15 cellular contexts compared by ENCODE assay signal in the genomic region with DNA sequence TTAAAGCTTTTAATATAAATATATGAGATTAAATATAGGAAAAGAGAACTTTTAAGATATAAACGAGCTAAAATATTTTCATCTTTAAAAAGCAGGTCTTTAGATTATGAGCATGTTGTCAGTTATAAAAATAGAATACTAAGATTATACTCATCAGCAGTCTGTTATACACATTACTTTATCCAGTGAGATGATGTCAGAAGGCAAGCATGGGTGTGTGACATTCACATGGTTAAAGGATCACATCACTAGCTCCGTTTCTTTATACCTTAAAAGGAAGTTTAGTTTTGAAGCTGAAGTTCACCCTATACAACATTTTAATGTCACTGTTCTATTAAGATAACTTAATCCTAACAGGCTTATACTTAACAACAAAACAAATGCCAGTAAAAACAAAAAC. TPM values are rescaled to one million over a fixed set of nuclear protein-coding genes. Genes with fewer than 3 reads are reported as not detected.
DNase-seq lines count a peak whose midpoint lies in the region; ATAC-seq and TF ChIP-seq lines count a peak whose summit lies in the region.
"Had no signal": no experiment of that assay in that cellular context is flagged by ENCODE, and none has a peak within 500 bp of the region (broad histone marks: within the 10 kb centered on the region; RNA-seq: fewer than 3 reads in every experiment).

No MANE protein-coding gene starts in this region.

- H3K4me1 ChIP-seq in heart left ventricle (peaks cover 6 to 45% (median 30%) of the 10 kb centered on the region in 12 donors), MM.1S (ENCODE audit: low read length) (no peaks in the 10 kb centered on the region)

- H3K4me3 ChIP-seq in heart left ventricle (no peak overlapping the region), skeletal muscle cell (ENCODE audit: low read depth, low read length) (no peak overlapping the region), MM.1S (ENCODE audit: low read length) (no peak overlapping the region)

- H3K27ac Mint-ChIP-seq in type B pancreatic cell = no peak overlapping the region
- H3K27ac Mint-ChIP-seq: activated CD4-positive, alpha-beta T cell treated with anti-CD3 and anti-CD28 coated beads, Interleukin-2, amount 10 ng/mL, durations not matched to agents 7 days and 5 days; activated naive CD4-positive, alpha-beta T cell treated with anti-CD3 and anti-CD28 coated beads, Interleukin-2, amount 50 U/mL, for 72 hours had no signal

- H3K9me3 ChIP-seq in heart left ventricle (peaks cover 0 to 22% (median 3%) of the 10 kb centered on the region in 12 donors), MM.1S (replicated peaks; ENCODE audit: insufficient read depth, low read length) (no peaks in the 10 kb centered on the region)

- peaks cover 21% of the 10 kb centered on the region for H3K79me2 ChIP-seq in MM.1S (ENCODE audit: low read length)

- 7 to 16% (median 11%) methylated on average over 2 of the region's 2 CpGs for WGBS in heart left ventricle, 4 donors

- H3K9me2 ChIP-seq in MM.1S (replicated peaks; ENCODE audit: insufficient read depth, low read length) = no peaks in the 10 kb centered on the region

- peaks cover 13% of the 10 kb centered on the region for H3K4me1 Mint-ChIP-seq in type B pancreatic cell (ENCODE audit: unreplicated experiment)

- H3K36me3 Mint-ChIP-seq in type B pancreatic cell = peaks cover 28% of the 10 kb centered on the region

- H4K20me1 ChIP-seq in MM.1S (ENCODE audit: insufficient read depth, low read length) = no peaks in the 10 kb centered on the region

- no peak overlapping the region for H3K4me3 Mint-ChIP-seq in type B pancreatic cell
- H3K4me3 Mint-ChIP-seq: activated CD4-positive, alpha-beta T cell treated with anti-CD3 and anti-CD28 coated beads, Interleukin-2, amount 10 ng/mL, durations not matched to agents 7 days and 5 days had no signal

- DNase-seq in EH (ENCODE audit: low read depth) (peak; percentile 95), amniotic stem cell (lab: John Stamatoyannopoulos, UW) (peak; percentile 43), heart left ventricle (peak in 1 of 5 donors; percentile 32), skeletal muscle cell (ENCODE audit: low read depth) (peak; percentile 76), type B pancreatic cell (ENCODE audit: extremely low spot score, unreplicated experiment) (no peak), MM.1S (no peak), LoVo (ENCODE audit: low spot score) (no peak)
- DNase-seq: activated CD4-positive, alpha-beta T cell treated with anti-CD3 and anti-CD28 coated beads, Interleukin-2, amount 10 ng/mL, durations not matched to agents 7 days and 5 days; erythroblast; KG1; NCI-H446; stimulated activated CD4-positive, alpha-beta T cell treated with anti-CD3 and anti-CD28 coated beads, Interleukin-12 subunit alpha, Interleukin-12 subunit beta, amount 100 ng/mL, for 4 hours; stimulated activated naive CD4-positive, alpha-beta T cell had no signal

- no peak overlapping the region for H2AFZ ChIP-seq in MM.1S (ENCODE audit: low read length)

- H3K9ac ChIP-seq in MM.1S (ENCODE audit: low read length) = no peak overlapping the region

- TF ChIP-seq CTCF in heart left ventricle (IDR thresholded peaks at IDR 0.05) = no peak
- TF ChIP-seq CTCF in type B pancreatic cell (conservative IDR thresholded peaks at IDR 0.05) = no peak
- no peak for TF ChIP-seq CTCF in MM.1S (IDR thresholded peaks at IDR 0.05; ENCODE audit: low read length)

- H3K4me2 ChIP-seq in MM.1S (ENCODE audit: low read depth, low read length) = no peak overlapping the region

- H3K36me3 ChIP-seq in heart left ventricle = peaks cover 0 to 36% (median 12%) of the 10 kb centered on the region in 9 donors
- no peaks in the 10 kb centered on the region; the same call in 1 of the 2 replicates for H3K36me3 ChIP-seq in MM.1S (replicated peaks; ENCODE audit: insufficient read depth, low read length)

- peaks cover 11% of the 10 kb centered on the region for H3K9me3 Mint-ChIP-seq in type B pancreatic cell

- H3K27me3 ChIP-seq in heart left ventricle (no peaks in the 10 kb centered on the region), MM.1S (replicated peaks; ENCODE audit: insufficient read depth, low read length) (no peaks in the 10 kb centered on the region)

- intact Hi-C loops in heart left ventricle (cut with DNase I) = loop anchor here in 1 of 10 donors (5.0 kb wide), 1 partner anchor 58 kb away; the partner anchor contains the start of gene RICTOR

- H3F3A ChIP-seq in MM.1S (ENCODE audit: insufficient read depth, low read length) = no peaks in the 10 kb centered on the region

- TF ChIP-seq POLR2A in heart left ventricle (IDR thresholded peaks at IDR 0.05) = no peak

- H3K27ac ChIP-seq in heart left ventricle (peak overlapping the region; percentile 51 to 94 (median 82)), MM.1S (ENCODE audit: low read length) (no peak overlapping the region)

- peak; percentile 90 to 96 (median 95) for ATAC-seq in heart left ventricle
- no peak for ATAC-seq in GM19395 (IDR thresholded peaks at IDR 0.05; ENCODE audit: unreplicated experiment)
- ATAC-seq: activated naive CD4-positive, alpha-beta T cell treated with anti-CD3 and anti-CD28 coated beads, Interleukin-2, amount 50 U/mL, for 72 hours had no signal

- H3K27me3 Mint-ChIP-seq in type B pancreatic cell = no peaks in the 10 kb centered on the region
- H3K27me3 Mint-ChIP-seq: activated CD4-positive, alpha-beta T cell treated with anti-CD3 and anti-CD28 coated beads, Interleukin-2, amount 10 ng/mL, durations not matched to agents 7 days and 5 days had no signal

RNA-seq across cellular contexts. Expression of gene RICTOR, which starts 59.7 kb away (rescaled TPM):
- total RNA-seq in heart left ventricle (10 to 100 TPM; 20.6 to 76.3 (median 34.2) TPM), type B pancreatic cell (ENCODE audit: low replicate concordance) (30.1 and 31.8 TPM in 2 replicates)
- 10 to 100 TPM in 1 of 2 donors, 1 to 10 TPM in 1; 6.8 to 11.5 TPM for polyA plus RNA-seq in heart left ventricle

Comparison
In these comparisons a context has a peak if more than half of its experiments do, and no peak if none do; other contexts are left out.
1. DNase-seq: peak in EH (single experiment), amniotic stem cell (single experiment) and skeletal muscle cell (single experiment); none in type B pancreatic cell (single experiment), MM.1S (single experiment) and LoVo (single experiment).